Comparison of ENCODE assay signal across 1 cellular context in genomic region chr12:10910380-10910779, GRCh38.
TF ChIP-seq lines count a peak whose summit lies in the region.

No MANE protein-coding gene starts in this region.

TF ChIP-seq in HepG2, 621 proteins besides CTCF, POLR2A, EP300 and RAD21:
- TF ChIP-seq KDM3A (CRISPR knock-in tag; IDR thresholded peaks at IDR 0.05; ENCODE audit: low read depth) = no peak
- TF ChIP-seq HNF4A (CRISPR knock-in tag; IDR thresholded peaks at IDR 0.05) = 0 out of 2 replicates have a peak, but pooled peaks have one; percentile 23
- no peak for TF ChIP-seq NR2F6 (IDR thresholded peaks at IDR 0.05)
- 0 out of 2 replicates have a peak, but pooled peaks have one; percentile 11 for TF ChIP-seq NR2F6 (CRISPR knock-in tag; IDR thresholded peaks at IDR 0.05)
- peak; percentile 53; the same call in 1 of the 2 replicates for TF ChIP-seq HOMEZ (CRISPR knock-in tag; IDR thresholded peaks at IDR 0.05; ENCODE audit: low read depth)
- TF ChIP-seq MYC (CRISPR knock-in tag; IDR thresholded peaks at IDR 0.05; ENCODE audit: borderline replicate concordance) = no peak
